ENCODE assay signal across 9 cellular contexts in genomic region chr20:56626367-56627121, GRCh38. TPM values are rescaled to one million over a fixed set of nuclear protein-coding genes. Genes with fewer than 3 reads are reported as not detected.
DNase-seq lines count a peak whose midpoint lies in the region; ATAC-seq and TF ChIP-seq lines count a peak whose summit lies in the region.
"Had no signal": no experiment of that assay in that cellular context is flagged by ENCODE, and none has a peak within 500 bp of the region (broad histone marks: within the 10 kb centered on the region; RNA-seq: fewer than 3 reads in every experiment).

No MANE protein-coding gene starts in this region.

- H3K36me3 Mint-ChIP-seq in chondrocyte (ENCODE audit: low read depth) (peaks cover 1% of the 10 kb centered on the region), nephron (ENCODE audit: low read depth) (no peaks in the 10 kb centered on the region)

- H3K27me3 ChIP-seq in DND-41 (ENCODE audit: insufficient read depth, low read length, poor library complexity): no peaks in the 10 kb centered on the region

- TF ChIP-seq CTCF in DND-41 (IDR thresholded peaks at IDR 0.05; ENCODE audit: borderline replicate concordance, extremely low read depth, low read length, poor library complexity, severe bottlenecking): peak; percentile 18
- peak; percentile 66 for TF ChIP-seq CTCF in HFF-Myc (IDR thresholded peaks at IDR 0.05; ENCODE audit: low read depth, low read length, missing control alignments)
- TF ChIP-seq CTCF in chondrocyte (IDR thresholded peaks at IDR 0.05): peak; percentile 79
- peak; percentile 35 to 52 (median 42) for TF ChIP-seq CTCF in nephron (IDR thresholded peaks at IDR 0.05; ENCODE audit: unreplicated experiment in 3 of 3)

- H3K27ac Mint-ChIP-seq in chondrocyte (ENCODE audit: unreplicated experiment): no peak overlapping the region
- H3K27ac Mint-ChIP-seq in nephron: no peak overlapping the region
- H3K27ac Mint-ChIP-seq: activated T-cell treated with anti-CD3 and anti-CD28 coated beads, Interleukin-2, amount 50 U/mL, for 72 hours had no signal

- H3K4me2 ChIP-seq in DND-41 (ENCODE audit: insufficient read depth, low read length): no peak overlapping the region

- H3K9ac ChIP-seq in DND-41 (ENCODE audit: low read depth, low read length): no peak overlapping the region

- H3K9me3 ChIP-seq in DND-41 (ENCODE audit: insufficient read depth, low read length, severe bottlenecking): peaks cover 4% of the 10 kb centered on the region

- ATAC-seq in DND-41 (ENCODE audit: insufficient read depth, low read depth) (no peak), GM18520 (IDR thresholded peaks at IDR 0.05; ENCODE audit: unreplicated experiment) (no peak)

- H3K36me3 ChIP-seq in DND-41 (ENCODE audit: insufficient read depth, low read length): no peaks in the 10 kb centered on the region

- no peaks in the 10 kb centered on the region for H3K79me2 ChIP-seq in DND-41 (ENCODE audit: insufficient read depth, low read length)

- no peak for DNase-seq in DND-41
- no peak for DNase-seq in HFF-Myc (ENCODE audit: extremely low read depth, low read depth)
- DNase-seq in chondrocyte (ENCODE audit: low spot score): no peak
- no peak for DNase-seq in activated CD4-positive, CD25-positive, alpha-beta regulatory T cell treated with anti-CD3 and anti-CD28 coated beads, Interleukin-2, amount 50 U/mL, for 72 hours
- DNase-seq in NCI-H446 (lab: John Stamatoyannopoulos, UW): no peak
- no peak for DNase-seq in effector CD8-positive, alpha-beta T cell (lab: John Stamatoyannopoulos, UW)
- DNase-seq: activated T-cell treated with anti-CD3 and anti-CD28 coated beads, Interleukin-2, amount 50 U/mL, for 72 hours had no signal

- H2AFZ ChIP-seq in DND-41 (ENCODE audit: low read depth, low read length): no peak overlapping the region

- H3K27ac ChIP-seq in DND-41 (ENCODE audit: low read length): no peak overlapping the region

- no peaks in the 10 kb centered on the region for H3K4me1 ChIP-seq in DND-41 (ENCODE audit: insufficient read depth, low read length)

- H4K20me1 ChIP-seq in DND-41 (ENCODE audit: insufficient read depth, low read length): no peaks in the 10 kb centered on the region

- H3K4me3 Mint-ChIP-seq in chondrocyte (ENCODE audit: unreplicated experiment) (peak overlapping the region; percentile 35), nephron (peak overlapping the region; percentile 51 to 70 (median 62))

- H3K4me3 ChIP-seq in DND-41 (ENCODE audit: low read depth in 1 of 2, low read length in 2 of 2) (no peak overlapping the region), HFF-Myc (replicated peaks; ENCODE audit: low read depth, low read length) (no peak overlapping the region)

- H3K4me1 Mint-ChIP-seq in chondrocyte (ENCODE audit: low read depth) (peaks cover 21% of the 10 kb centered on the region), nephron (peaks cover 17% of the 10 kb centered on the region)

- H3K27me3 Mint-ChIP-seq in chondrocyte (ENCODE audit: low read depth) (peaks cover 23% of the 10 kb centered on the region), nephron (ENCODE audit: low read depth) (peaks cover 97% of the 10 kb centered on the region)

- H3K9me3 Mint-ChIP-seq in chondrocyte (ENCODE audit: low read depth) (no peaks in the 10 kb centered on the region), nephron (no peaks in the 10 kb centered on the region)
- H3K9me3 Mint-ChIP-seq: activated T-cell treated with anti-CD3 and anti-CD28 coated beads, Interleukin-2, amount 50 U/mL, for 72 hours had no signal

RNA-seq across cellular contexts. Expression of gene TFAP2C, which starts 2.6 kb away (rescaled TPM):
- total RNA-seq in chondrocyte: 4.8 to 36.2 TPM (median 5.2 TPM) in 3 replicates

Comparison
In these comparisons a context has a peak if more than half of its experiments do, and no peak if none do; other contexts are left out.
1. CTCF ChIP-seq: peak in every context shown above with its lines; median percentile 79 in chondrocyte; 66 in HFF-Myc; 42 in nephron; 18 in DND-41.